In the genomic region with DNA sequence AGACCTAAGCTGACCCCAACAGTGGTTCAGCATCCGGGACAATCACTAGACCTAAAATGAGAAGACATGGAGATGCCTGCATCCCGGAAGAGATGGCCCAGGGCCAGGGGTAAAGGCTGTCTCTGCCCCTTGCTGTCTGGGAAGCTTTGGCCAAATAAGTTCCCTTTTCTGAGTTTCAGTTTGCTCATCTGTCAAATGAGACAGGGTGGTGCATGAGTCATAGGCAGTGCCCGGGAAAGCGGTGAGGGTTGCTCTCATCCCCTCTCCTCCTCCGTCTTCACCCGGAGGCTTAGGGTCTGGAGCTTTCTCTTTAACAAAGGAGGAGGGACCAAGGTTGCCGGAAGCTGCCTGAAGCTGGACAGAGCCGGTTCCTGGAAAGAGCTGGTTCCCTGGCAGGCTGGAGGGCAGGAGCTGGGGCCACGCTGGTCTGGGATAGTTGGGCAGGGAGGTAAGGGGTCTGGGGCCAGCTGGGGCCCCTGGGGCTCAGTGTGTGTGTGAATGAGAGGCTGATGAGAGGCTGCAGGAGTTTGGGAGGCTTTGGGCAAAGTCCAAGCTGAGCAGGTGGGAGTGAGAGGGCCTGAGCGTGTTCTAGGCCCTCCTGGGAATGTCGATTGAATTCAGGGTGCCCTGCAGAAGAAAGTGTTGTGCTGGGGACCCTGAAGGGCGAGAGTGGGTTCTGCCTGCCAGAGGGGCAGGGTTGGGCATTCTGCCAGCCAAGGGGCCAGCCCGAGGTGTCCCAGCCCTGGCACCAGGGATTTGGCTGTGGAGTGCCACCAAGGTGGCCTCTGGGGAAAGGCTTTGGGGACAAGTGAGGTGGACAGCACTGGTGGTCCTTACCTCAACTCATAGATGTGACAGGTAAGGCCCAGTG, we compare ENCODE assay signal across 1 cellular context.
TF ChIP-seq lines count a peak whose summit lies in the region.

A gene with protein sequence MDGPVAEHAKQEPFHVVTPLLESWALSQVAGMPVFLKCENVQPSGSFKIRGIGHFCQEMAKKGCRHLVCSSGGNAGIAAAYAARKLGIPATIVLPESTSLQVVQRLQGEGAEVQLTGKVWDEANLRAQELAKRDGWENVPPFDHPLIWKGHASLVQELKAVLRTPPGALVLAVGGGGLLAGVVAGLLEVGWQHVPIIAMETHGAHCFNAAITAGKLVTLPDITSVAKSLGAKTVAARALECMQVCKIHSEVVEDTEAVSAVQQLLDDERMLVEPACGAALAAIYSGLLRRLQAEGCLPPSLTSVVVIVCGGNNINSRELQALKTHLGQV (plus strand): TSS at position 351 of the 871 bp plus-strand sequence. CDS start 5,603 bp downstream, outside the sequence.

TF ChIP-seq in HEK293, 187 proteins besides CTCF, POLR2A, EP300 and RAD21 (continued from another document and continues in another):
- TF ChIP-seq, protein P1, sequence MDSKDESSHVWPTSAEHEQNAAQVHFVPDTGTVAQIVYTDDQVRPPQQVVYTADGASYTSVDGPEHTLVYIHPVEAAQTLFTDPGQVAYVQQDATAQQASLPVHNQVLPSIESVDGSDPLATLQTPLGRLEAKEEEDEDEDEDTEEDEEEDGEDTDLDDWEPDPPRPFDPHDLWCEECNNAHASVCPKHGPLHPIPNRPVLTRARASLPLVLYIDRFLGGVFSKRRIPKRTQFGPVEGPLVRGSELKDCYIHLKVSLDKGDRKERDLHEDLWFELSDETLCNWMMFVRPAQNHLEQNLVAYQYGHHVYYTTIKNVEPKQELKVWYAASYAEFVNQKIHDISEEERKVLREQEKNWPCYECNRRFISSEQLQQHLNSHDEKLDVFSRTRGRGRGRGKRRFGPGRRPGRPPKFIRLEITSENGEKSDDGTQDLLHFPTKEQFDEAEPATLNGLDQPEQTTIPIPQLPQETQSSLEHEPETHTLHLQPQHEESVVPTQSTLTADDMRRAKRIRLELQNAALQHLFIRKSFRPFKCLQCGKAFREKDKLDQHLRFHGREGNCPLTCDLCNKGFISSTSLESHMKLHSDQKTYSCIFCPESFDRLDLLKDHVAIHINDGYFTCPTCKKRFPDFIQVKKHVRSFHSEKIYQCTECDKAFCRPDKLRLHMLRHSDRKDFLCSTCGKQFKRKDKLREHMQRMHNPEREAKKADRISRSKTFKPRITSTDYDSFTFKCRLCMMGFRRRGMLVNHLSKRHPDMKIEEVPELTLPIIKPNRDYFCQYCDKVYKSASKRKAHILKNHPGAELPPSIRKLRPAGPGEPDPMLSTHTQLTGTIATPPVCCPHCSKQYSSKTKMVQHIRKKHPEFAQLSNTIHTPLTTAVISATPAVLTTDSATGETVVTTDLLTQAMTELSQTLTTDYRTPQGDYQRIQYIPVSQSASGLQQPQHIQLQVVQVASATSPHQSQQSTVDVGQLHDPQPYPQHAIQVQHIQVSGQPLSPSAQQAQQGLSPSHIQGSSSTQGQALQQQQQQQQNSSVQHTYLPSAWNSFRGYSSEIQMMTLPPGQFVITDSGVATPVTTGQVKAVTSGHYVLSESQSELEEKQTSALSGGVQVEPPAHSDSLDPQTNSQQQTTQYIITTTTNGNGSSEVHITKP (tag by site-specific recombination; IDR thresholded peaks at IDR 0.05), result peak; percentile 94
- TF ChIP-seq, protein P2, sequence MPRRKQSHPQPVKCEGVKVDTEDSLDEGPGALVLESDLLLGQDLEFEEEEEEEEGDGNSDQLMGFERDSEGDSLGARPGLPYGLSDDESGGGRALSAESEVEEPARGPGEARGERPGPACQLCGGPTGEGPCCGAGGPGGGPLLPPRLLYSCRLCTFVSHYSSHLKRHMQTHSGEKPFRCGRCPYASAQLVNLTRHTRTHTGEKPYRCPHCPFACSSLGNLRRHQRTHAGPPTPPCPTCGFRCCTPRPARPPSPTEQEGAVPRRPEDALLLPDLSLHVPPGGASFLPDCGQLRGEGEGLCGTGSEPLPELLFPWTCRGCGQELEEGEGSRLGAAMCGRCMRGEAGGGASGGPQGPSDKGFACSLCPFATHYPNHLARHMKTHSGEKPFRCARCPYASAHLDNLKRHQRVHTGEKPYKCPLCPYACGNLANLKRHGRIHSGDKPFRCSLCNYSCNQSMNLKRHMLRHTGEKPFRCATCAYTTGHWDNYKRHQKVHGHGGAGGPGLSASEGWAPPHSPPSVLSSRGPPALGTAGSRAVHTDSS (tag by site-specific recombination; IDR thresholded peaks at IDR 0.05), result no peak
- 0 out of 2 replicates have a peak, but pooled peaks have one; percentile 22 for TF ChIP-seq ZSCAN30 (tag by site-specific recombination; IDR thresholded peaks at IDR 0.05)
- no peak for TF ChIP-seq ZBTB1 (tag by site-specific recombination; IDR thresholded peaks at IDR 0.05)
- TF ChIP-seq, protein P3, sequence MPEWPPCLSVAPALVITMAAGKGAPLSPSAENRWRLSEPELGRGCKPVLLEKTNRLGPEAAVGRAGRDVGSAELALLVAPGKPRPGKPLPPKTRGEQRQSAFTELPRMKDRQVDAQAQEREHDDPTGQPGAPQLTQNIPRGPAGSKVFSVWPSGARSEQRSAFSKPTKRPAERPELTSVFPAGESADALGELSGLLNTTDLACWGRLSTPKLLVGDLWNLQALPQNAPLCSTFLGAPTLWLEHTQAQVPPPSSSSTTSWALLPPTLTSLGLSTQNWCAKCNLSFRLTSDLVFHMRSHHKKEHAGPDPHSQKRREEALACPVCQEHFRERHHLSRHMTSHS (tag by site-specific recombination; IDR thresholded peaks at IDR 0.05), result no peak
- TF ChIP-seq ZNF114 (tag by site-specific recombination; IDR thresholded peaks at IDR 0.05), result no peak
- peak; percentile 83 for TF ChIP-seq ZNF366 (tag by site-specific recombination; conservative IDR thresholded peaks at IDR 0.05)
- no peak for TF ChIP-seq ZNF138 (tag by site-specific recombination; IDR thresholded peaks at IDR 0.05; ENCODE audit: borderline replicate concordance)
- TF ChIP-seq ZFP41 (tag by site-specific recombination; IDR thresholded peaks at IDR 0.05; ENCODE audit: borderline replicate concordance), result no peak
- peak; percentile 66; the same call in 1 of the 2 replicates for TF ChIP-seq ZIC2 (tag by site-specific recombination; IDR thresholded peaks at IDR 0.05)
- no peak for TF ChIP-seq SCRT2 (tag by site-specific recombination; IDR thresholded peaks at IDR 0.05)
- TF ChIP-seq, protein P4, sequence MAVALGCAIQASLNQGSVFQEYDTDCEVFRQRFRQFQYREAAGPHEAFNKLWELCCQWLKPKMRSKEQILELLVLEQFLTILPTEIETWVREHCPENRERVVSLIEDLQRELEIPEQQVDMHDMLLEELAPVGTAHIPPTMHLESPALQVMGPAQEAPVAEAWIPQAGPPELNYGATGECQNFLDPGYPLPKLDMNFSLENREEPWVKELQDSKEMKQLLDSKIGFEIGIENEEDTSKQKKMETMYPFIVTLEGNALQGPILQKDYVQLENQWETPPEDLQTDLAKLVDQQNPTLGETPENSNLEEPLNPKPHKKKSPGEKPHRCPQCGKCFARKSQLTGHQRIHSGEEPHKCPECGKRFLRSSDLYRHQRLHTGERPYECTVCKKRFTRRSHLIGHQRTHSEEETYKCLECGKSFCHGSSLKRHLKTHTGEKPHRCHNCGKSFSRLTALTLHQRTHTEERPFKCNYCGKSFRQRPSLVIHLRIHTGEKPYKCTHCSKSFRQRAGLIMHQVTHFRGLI (tag by site-specific recombination; IDR thresholded peaks at IDR 0.05), result no peak
- peak; percentile 63 for TF ChIP-seq SP2 (tag by site-specific recombination; IDR thresholded peaks at IDR 0.05)
- TF ChIP-seq ZFP3 (tag by site-specific recombination; IDR thresholded peaks at IDR 0.05; ENCODE audit: low read depth), result no peak
- TF ChIP-seq, protein P5, sequence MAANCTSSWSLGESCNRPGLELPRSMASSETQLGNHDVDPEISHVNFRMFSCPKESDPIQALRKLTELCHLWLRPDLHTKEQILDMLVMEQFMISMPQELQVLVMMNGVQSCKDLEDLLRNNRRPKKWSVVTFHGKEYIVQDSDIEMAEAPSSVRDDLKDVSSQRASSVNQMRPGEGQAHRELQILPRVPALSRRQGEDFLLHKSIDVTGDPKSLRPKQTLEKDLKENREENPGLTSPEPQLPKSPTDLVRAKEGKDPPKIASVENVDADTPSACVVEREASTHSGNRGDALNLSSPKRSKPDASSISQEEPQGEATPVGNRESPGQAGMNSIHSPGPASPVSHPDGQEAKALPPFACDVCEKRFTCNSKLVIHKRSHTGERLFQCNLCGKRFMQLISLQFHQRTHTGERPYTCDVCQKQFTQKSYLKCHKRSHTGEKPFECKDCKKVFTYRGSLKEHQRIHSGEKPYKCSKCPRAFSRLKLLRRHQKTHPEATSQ (tag by site-specific recombination; IDR thresholded peaks at IDR 0.05), result no peak
- no peak for TF ChIP-seq ZNF239 (tag by site-specific recombination; IDR thresholded peaks at IDR 0.05)
- no peak for TF ChIP-seq ZNF423 (tag by site-specific recombination; IDR thresholded peaks at IDR 0.05)
- no peak for TF ChIP-seq ZNF324 (tag by site-specific recombination; IDR thresholded peaks at IDR 0.05)
- 0 out of 2 replicates have a peak, but pooled peaks have one; percentile 21 for TF ChIP-seq ZNF394 (tag by site-specific recombination; IDR thresholded peaks at IDR 0.05; ENCODE audit: borderline replicate concordance)
- TF ChIP-seq ZBTB7A (tag by site-specific recombination; IDR thresholded peaks at IDR 0.05; ENCODE audit: low read depth), result no peak
- TF ChIP-seq ZNF16 (tag by site-specific recombination; IDR thresholded peaks at IDR 0.05; ENCODE audit: low read depth), result no peak
- no peak for TF ChIP-seq MEIS1 (CRISPR knock-in tag; IDR thresholded peaks at IDR 0.05; ENCODE audit: borderline replicate concordance)
- no peak for TF ChIP-seq SETDB1 (IDR thresholded peaks at IDR 0.05; ENCODE audit: insufficient read length, low read length)
- no peak for TF ChIP-seq ZNF776 (tag by site-specific recombination; IDR thresholded peaks at IDR 0.05; ENCODE audit: borderline replicate concordance)
- no peak for TF ChIP-seq ZNF596 (tag by site-specific recombination; IDR thresholded peaks at IDR 0.05)
- no peak for TF ChIP-seq ZNF626 (tag by site-specific recombination; IDR thresholded peaks at IDR 0.05)
- no peak for TF ChIP-seq REPIN1 (tag by site-specific recombination; IDR thresholded peaks at IDR 0.05; ENCODE audit: low read depth)
- no peak for TF ChIP-seq ZNF837 (tag by site-specific recombination; IDR thresholded peaks at IDR 0.05)
- no peak for TF ChIP-seq KLF8 (tag by site-specific recombination; IDR thresholded peaks at IDR 0.05)
- TF ChIP-seq ZNF585B (tag by site-specific recombination; IDR thresholded peaks at IDR 0.05), result no peak
- TF ChIP-seq, protein P6, sequence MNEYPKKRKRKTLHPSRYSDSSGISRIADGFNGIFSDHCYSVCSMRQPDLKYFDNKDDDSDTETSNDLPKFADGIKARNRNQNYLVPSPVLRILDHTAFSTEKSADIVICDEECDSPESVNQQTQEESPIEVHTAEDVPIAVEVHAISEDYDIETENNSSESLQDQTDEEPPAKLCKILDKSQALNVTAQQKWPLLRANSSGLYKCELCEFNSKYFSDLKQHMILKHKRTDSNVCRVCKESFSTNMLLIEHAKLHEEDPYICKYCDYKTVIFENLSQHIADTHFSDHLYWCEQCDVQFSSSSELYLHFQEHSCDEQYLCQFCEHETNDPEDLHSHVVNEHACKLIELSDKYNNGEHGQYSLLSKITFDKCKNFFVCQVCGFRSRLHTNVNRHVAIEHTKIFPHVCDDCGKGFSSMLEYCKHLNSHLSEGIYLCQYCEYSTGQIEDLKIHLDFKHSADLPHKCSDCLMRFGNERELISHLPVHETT (tag by site-specific recombination; IDR thresholded peaks at IDR 0.05), result no peak
- no peak for TF ChIP-seq ZNF670 (tag by site-specific recombination; IDR thresholded peaks at IDR 0.05; ENCODE audit: low read depth)
- no peak for TF ChIP-seq ZNF843 (tag by site-specific recombination; IDR thresholded peaks at IDR 0.05)
- TF ChIP-seq ZNF354C (tag by site-specific recombination; IDR thresholded peaks at IDR 0.05; ENCODE audit: borderline replicate concordance, low read depth), result no peak
- no peak for TF ChIP-seq ZNF19 (tag by site-specific recombination; IDR thresholded peaks at IDR 0.05; ENCODE audit: low read depth)
- peak; percentile 49; the same call in 1 of the 2 replicates for TF ChIP-seq ZNF629 (tag by site-specific recombination; IDR thresholded peaks at IDR 0.05)
- TF ChIP-seq ZNF433 (tag by site-specific recombination; IDR thresholded peaks at IDR 0.05; ENCODE audit: low read depth), result no peak
- TF ChIP-seq, protein P7, sequence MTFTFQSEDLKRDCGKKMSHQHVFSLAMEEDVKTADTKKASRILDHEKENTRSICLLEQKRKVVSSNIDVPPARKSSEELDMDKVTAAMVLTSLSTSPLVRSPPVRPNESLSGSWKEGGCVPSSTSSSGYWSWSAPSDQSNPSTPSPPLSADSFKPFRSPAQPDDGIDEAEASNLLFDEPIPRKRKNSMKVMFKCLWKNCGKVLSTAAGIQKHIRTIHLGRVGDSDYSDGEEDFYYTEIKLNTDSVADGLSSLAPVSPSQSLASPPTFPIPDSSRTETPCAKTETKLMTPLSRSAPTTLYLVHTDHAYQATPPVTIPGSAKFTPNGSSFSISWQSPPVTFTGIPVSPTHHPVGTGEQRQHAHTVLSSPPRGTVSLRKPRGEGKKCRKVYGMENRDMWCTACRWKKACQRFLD (tag by site-specific recombination; IDR thresholded peaks at IDR 0.05), result no peak
- TF ChIP-seq, protein P8, sequence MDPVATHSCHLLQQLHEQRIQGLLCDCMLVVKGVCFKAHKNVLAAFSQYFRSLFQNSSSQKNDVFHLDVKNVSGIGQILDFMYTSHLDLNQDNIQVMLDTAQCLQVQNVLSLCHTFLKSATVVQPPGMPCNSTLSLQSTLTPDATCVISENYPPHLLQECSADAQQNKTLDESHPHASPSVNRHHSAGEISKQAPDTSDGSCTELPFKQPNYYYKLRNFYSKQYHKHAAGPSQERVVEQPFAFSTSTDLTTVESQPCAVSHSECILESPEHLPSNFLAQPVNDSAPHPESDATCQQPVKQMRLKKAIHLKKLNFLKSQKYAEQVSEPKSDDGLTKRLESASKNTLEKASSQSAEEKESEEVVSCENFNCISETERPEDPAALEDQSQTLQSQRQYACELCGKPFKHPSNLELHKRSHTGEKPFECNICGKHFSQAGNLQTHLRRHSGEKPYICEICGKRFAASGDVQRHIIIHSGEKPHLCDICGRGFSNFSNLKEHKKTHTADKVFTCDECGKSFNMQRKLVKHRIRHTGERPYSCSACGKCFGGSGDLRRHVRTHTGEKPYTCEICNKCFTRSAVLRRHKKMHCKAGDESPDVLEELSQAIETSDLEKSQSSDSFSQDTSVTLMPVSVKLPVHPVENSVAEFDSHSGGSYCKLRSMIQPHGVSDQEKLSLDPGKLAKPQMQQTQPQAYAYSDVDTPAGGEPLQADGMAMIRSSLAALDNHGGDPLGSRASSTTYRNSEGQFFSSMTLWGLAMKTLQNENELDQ (tag by site-specific recombination; IDR thresholded peaks at IDR 0.05; ENCODE audit: low read depth), result no peak
- no peak for TF ChIP-seq ZNF202 (tag by site-specific recombination; IDR thresholded peaks at IDR 0.05; ENCODE audit: borderline replicate concordance)
- no peak for TF ChIP-seq ZFHX2 (tag by site-specific recombination; conservative IDR thresholded peaks at IDR 0.05)
- TF ChIP-seq OVOL3 (tag by site-specific recombination; IDR thresholded peaks at IDR 0.05), result no peak
